Comparison of ENCODE assay signal across 17 cellular contexts in the genomic region with DNA sequence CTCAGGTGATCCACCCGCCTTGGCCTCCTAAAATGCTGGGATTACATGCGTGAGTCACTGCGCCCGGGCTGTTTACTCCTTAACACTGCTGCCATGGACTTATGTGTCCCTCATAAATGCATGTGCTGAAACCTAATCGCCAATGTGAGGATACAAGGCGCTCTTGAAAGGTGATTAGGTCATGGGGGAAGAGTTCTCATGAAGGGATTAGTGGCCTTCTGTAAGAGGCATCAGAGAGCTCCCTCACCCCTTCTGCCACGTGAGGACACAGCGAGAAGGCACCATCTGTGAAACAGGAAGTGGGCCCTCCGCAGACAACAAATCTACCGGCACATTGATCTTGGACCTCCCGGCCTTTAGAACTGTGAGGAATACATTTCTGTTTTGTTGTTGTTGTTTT. TPM values are rescaled to one million over a fixed set of nuclear protein-coding genes. Genes with fewer than 3 reads are reported as not detected.
DNase-seq lines count a peak whose midpoint lies in the region; ATAC-seq and TF ChIP-seq lines count a peak whose summit lies in the region.
"Had no signal": no experiment of that assay in that cellular context is flagged by ENCODE, and none has a peak within 500 bp of the region (broad histone marks: within the 10 kb centered on the region; RNA-seq: fewer than 3 reads in every experiment).

No MANE protein-coding gene starts in this region.

- no peak for TF ChIP-seq RAD21 in IMR-90 (IDR thresholded peaks at IDR 0.05; ENCODE audit: low read length)

- no peak overlapping the region for H3K56ac ChIP-seq in IMR-90 (ENCODE audit: extremely low read depth, insufficient read depth, low read length)

- H3K4me3 Mint-ChIP-seq in activated T-helper 2 cell treated with anti-CD3 and anti-CD28 coated beads, Interferon-gamma antibody, Interleukin-2, Interleukin-4, amounts not matched to agents 10 μg/mL and 5 μg/mL and 100 μg/mL, durations not matched to agents 14 hours and 24 hours and 36 hours (ENCODE audit: low read depth): no peak overlapping the region
- H3K4me3 Mint-ChIP-seq: activated naive CD4-positive, alpha-beta T cell treated with anti-CD3 and anti-CD28 coated beads for 36 hours; brain; mesothelial cell of epicardium; WTC11 had no signal

- H2BK5ac ChIP-seq in IMR-90 (ENCODE audit: low read depth, low read length, poor library complexity, severe bottlenecking): no peak overlapping the region

- H4K91ac ChIP-seq in IMR-90 (ENCODE audit: insufficient read depth, low read depth, low read length): no peak overlapping the region

- in situ Hi-C loops in IMR-90 (cut with MboI; ENCODE audit: low sequenced_read_pairs): no loop called here

- no peaks in the 10 kb centered on the region for H3K27me3 Mint-ChIP-seq in activated T-helper 2 cell treated with anti-CD3 and anti-CD28 coated beads, Interferon-gamma antibody, Interleukin-2, Interleukin-4, amounts not matched to agents 10 μg/mL and 5 μg/mL and 100 μg/mL, durations not matched to agents 14 hours and 24 hours and 36 hours (ENCODE audit: low read depth)
- H3K27me3 Mint-ChIP-seq: brain had no signal

- intact Hi-C loops in IMR-90 (cut with micrococcal nuclease) (no loop called here), psoas muscle (cut with DNase I) (loop anchor here in 1 of 2 donors (5.0 kb wide), 1 partner anchor 49 kb away; no protein-coding TSS in a partner anchor)
- intact Hi-C loops in activated T-helper 2 cell treated with anti-CD3 and anti-CD28 coated beads, Interferon-gamma antibody, Interleukin-2, Interleukin-4, amounts not matched to agents 10 μg/mL and 5 μg/mL and 100 μg/mL, durations not matched to agents 14 hours and 24 hours and 36 hours (cut with micrococcal nuclease): no loop called here

- no peak overlapping the region for H4K8ac ChIP-seq in IMR-90 (ENCODE audit: low read depth in 2 of 2, low read length in 2 of 2)

- H3K4me1 Mint-ChIP-seq in activated T-helper 2 cell treated with anti-CD3 and anti-CD28 coated beads, Interferon-gamma antibody, Interleukin-2, Interleukin-4, amounts not matched to agents 10 μg/mL and 5 μg/mL and 100 μg/mL, durations not matched to agents 14 hours and 24 hours and 36 hours (ENCODE audit: low read depth): peaks cover 41% of the 10 kb centered on the region

- H3K4me1 ChIP-seq in IMR-90 (ENCODE audit: control insufficient read depth, insufficient read depth, low read length) (peaks cover 35% of the 10 kb centered on the region), psoas muscle (peaks cover 5% of the 10 kb centered on the region)

- H3K14ac ChIP-seq in IMR-90 (replicated peaks; ENCODE audit: low read depth, low read length): no peak overlapping the region

- TF ChIP-seq CTCF in IMR-90 (conservative IDR thresholded peaks at IDR 0.05; ENCODE audit: low read depth, low read length): no peak
- no peak for TF ChIP-seq CTCF in VCaP (conservative IDR thresholded peaks at IDR 0.05)
- TF ChIP-seq CTCF in psoas muscle (IDR thresholded peaks at IDR 0.05): no peak

- H2BK15ac ChIP-seq in IMR-90 (ENCODE audit: low read depth, low read length): 0 out of 3 replicates have a peak overlapping the region, but pooled peaks have one; percentile 7

- no peak overlapping the region for H3K4me2 ChIP-seq in IMR-90 (ENCODE audit: low read depth, low read length)
- H3K4me2 ChIP-seq: BLaER1 had no signal

- peak overlapping the region; percentile 12 for H2AFZ ChIP-seq in IMR-90 (replicated peaks; ENCODE audit: low read length, poor library complexity)

- H4K5ac ChIP-seq in IMR-90 (ENCODE audit: low read depth, low read length): no peak overlapping the region

- H2AK5ac ChIP-seq in IMR-90 (ENCODE audit: low read depth, low read length): peak overlapping the region; percentile 20; the same call in 1 of the 2 replicates

- ATAC-seq in IMR-90 (ENCODE audit: low read depth): no peak
- ATAC-seq in psoas muscle: peak in 3 of 4 donors; percentile 47 to 69 (median 69)
- ATAC-seq: WTC11 had no signal

- peak overlapping the region; percentile 43; the same call in 1 of the 2 replicates for H3K4ac ChIP-seq in IMR-90 (ENCODE audit: low read depth, low read length)

- H3K79me1 ChIP-seq in IMR-90 (ENCODE audit: low read depth in 1 of 2, low read length in 2 of 2): peaks cover 0 to 13% of the 10 kb centered on the region in 2 experiments; a peak in 2 of 4 replicates

- H3K23ac ChIP-seq in IMR-90 (ENCODE audit: low read depth, low read length): no peak overlapping the region

- CTCF ChIA-PET in IMR-90 (lab: Yijun Ruan, JAX): interaction anchor here (1.0 kb wide), 1 partner anchor 38 kb away, joined by 3 read pairs; no protein-coding TSS in a partner anchor

- peak overlapping the region; percentile 12; the same call in 1 of the 2 replicates for H2BK20ac ChIP-seq in IMR-90 (ENCODE audit: low read depth, low read length)

- no peak overlapping the region for H3K9ac ChIP-seq in IMR-90 (ENCODE audit: low read depth, low read length)
- H3K9ac ChIP-seq: BLaER1 had no signal

- peak; percentile 77 for DNase-seq in DMS 273 (lab: John Stamatoyannopoulos, UW; ENCODE audit: unreplicated experiment)
- DNase-seq in IMR-90: no peak
- no peak for DNase-seq in psoas muscle
- DNase-seq in NCI-H2107 treated with DMSO at 0.1 percent for 48 hours (lab: John Stamatoyannopoulos, UW; ENCODE audit: unreplicated experiment): no peak
- no peak for DNase-seq in SW480 (ENCODE audit: low spot score)
- DNase-seq in activated T-helper 2 cell treated with anti-CD3 and anti-CD28 coated beads, Interferon-gamma antibody, Interleukin-2, Interleukin-4, amounts not matched to agents 10 μg/mL and 5 μg/mL and 100 μg/mL, durations not matched to agents 14 hours and 24 hours and 36 hours (ENCODE audit: low spot score): no peak
- DNase-seq: activated CD8-positive, alpha-beta memory T cell treated with anti-CD3 and anti-CD28 coated beads, Interleukin-2, amount 50 U/mL, for 48 hours; activated naive CD4-positive, alpha-beta T cell treated with anti-CD3 and anti-CD28 coated beads for 36 hours; effector memory CD4-positive, alpha-beta T cell; EL; NCI-H1092 had no signal

- no peak overlapping the region for H3K27ac ChIP-seq in IMR-90 (ENCODE audit: insufficient read depth, low read length)
- H3K27ac ChIP-seq in VCaP: peak overlapping the region; percentile 75
- peak overlapping the region; percentile 70 for H3K27ac ChIP-seq in psoas muscle
- H3K27ac ChIP-seq: BLaER1, neutrophil had no signal

- H3K36me3 Mint-ChIP-seq in activated T-helper 2 cell treated with anti-CD3 and anti-CD28 coated beads, Interferon-gamma antibody, Interleukin-2, Interleukin-4, amounts not matched to agents 10 μg/mL and 5 μg/mL and 100 μg/mL, durations not matched to agents 14 hours and 24 hours and 36 hours (ENCODE audit: low read depth): no peaks in the 10 kb centered on the region
- H3K36me3 Mint-ChIP-seq: brain, mesothelial cell of epicardium, WTC11 had no signal

- H3K36me3 ChIP-seq in IMR-90 (ENCODE audit: control insufficient read depth, insufficient read depth, low read length) (no peaks in the 10 kb centered on the region), psoas muscle (ENCODE audit: insufficient read depth in 1 of 2, low read depth in 1 of 2) (no peaks in the 10 kb centered on the region)
- H3K36me3 ChIP-seq: BLaER1, neutrophil had no signal

- peaks cover 29% of the 10 kb centered on the region for H3K9me1 ChIP-seq in IMR-90 (ENCODE audit: insufficient read depth, low read length)

- dilution Hi-C loops in IMR-90 (cut with HindIII; ENCODE audit: low sequenced_read_pairs, unreplicated experiment): no loop called here

- no peak overlapping the region for H2AK9ac ChIP-seq in IMR-90 (replicated peaks; ENCODE audit: low read depth, low read length, poor library complexity)

- H2BK120ac ChIP-seq in IMR-90 (ENCODE audit: low read depth, low read length): no peak overlapping the region

- no TSS peak for BruUV-seq in IMR-90 (replicated peaks; lab: Mats Ljungman, UMichigan)

- H3K4me3 ChIP-seq in IMR-90 (ENCODE audit: insufficient read depth, low read depth, low read length) (no peak overlapping the region), psoas muscle (no peak overlapping the region)
- H3K4me3 ChIP-seq: BLaER1 had no signal

- H3K9me3 Mint-ChIP-seq in activated T-helper 2 cell treated with anti-CD3 and anti-CD28 coated beads, Interferon-gamma antibody, Interleukin-2, Interleukin-4, amounts not matched to agents 10 μg/mL and 5 μg/mL and 100 μg/mL, durations not matched to agents 14 hours and 24 hours and 36 hours: no peaks in the 10 kb centered on the region
- H3K9me3 Mint-ChIP-seq: activated naive CD4-positive, alpha-beta T cell treated with anti-CD3 and anti-CD28 coated beads for 36 hours; brain; mesothelial cell of epicardium; WTC11 had no signal

- H3K18ac ChIP-seq in IMR-90 (ENCODE audit: low read depth, low read length): no peak overlapping the region

- 100% methylated on average over 2 of the region's 11 CpGs; no CpG with 5 or more reads in 1 of the 2 experiments for WGBS in IMR-90 (ENCODE audit: extremely low coverage in 2 of 2, insufficient read length in 1 of 2), 2 experiments
- 73 to 77% (median 73%) methylated on average over 11 of the region's 11 CpGs for WGBS in psoas muscle, 3 donors

- no peaks in the 10 kb centered on the region for H4K20me1 ChIP-seq in IMR-90 (ENCODE audit: insufficient read depth, low read length)
- H4K20me1 ChIP-seq: BLaER1 had no signal

- POLR2A ChIA-PET in IMR-90 (lab: Charles Lee; ENCODE audit: unreplicated experiment): no interaction called here

- TF ChIP-seq POLR2A in IMR-90 (IDR thresholded peaks at IDR 0.05; ENCODE audit: low read depth, low read length): no peak

- H3K27ac Mint-ChIP-seq in activated T-helper 2 cell treated with anti-CD3 and anti-CD28 coated beads, Interferon-gamma antibody, Interleukin-2, Interleukin-4, amounts not matched to agents 10 μg/mL and 5 μg/mL and 100 μg/mL, durations not matched to agents 14 hours and 24 hours and 36 hours: no peak overlapping the region
- H3K27ac Mint-ChIP-seq: activated naive CD4-positive, alpha-beta T cell treated with anti-CD3 and anti-CD28 coated beads for 36 hours; brain; mesothelial cell of epicardium; WTC11 had no signal

- H3K9me3 ChIP-seq in IMR-90 (ENCODE audit: control insufficient read depth, insufficient read depth, low read length) (no peaks in the 10 kb centered on the region), psoas muscle (no peaks in the 10 kb centered on the region)
- H3K9me3 ChIP-seq: BLaER1, neutrophil had no signal

- H3K27me3 ChIP-seq in IMR-90 (ENCODE audit: control insufficient read depth, insufficient read depth, low read length): no peaks in the 10 kb centered on the region
- no peaks in the 10 kb centered on the region for H3K27me3 ChIP-seq in psoas muscle (ENCODE audit: insufficient read depth in 3 of 3, low read length in 2 of 3)
- H3K27me3 ChIP-seq: BLaER1, neutrophil had no signal

RNA-seq across cellular contexts. Expression of a gene that starts 19.1 kb away (rescaled TPM):
- total RNA-seq in IMR-90 (2012; rRNA removed): 11.1 and 15.0 TPM in 2 replicates
- polyA plus RNA-seq in IMR-90 (2012; rRNA removed): 9.2 and 10.1 TPM in 2 replicates
- 5.2 and 16.1 TPM in 2 replicates for polyA plus RNA-seq in IMR-90 (2012; cell fraction: cytosol; rRNA removed)
- polyA plus RNA-seq in IMR-90 (2012; cell fraction: nucleus; rRNA removed; ENCODE audit: low replicate concordance): 6.1 and 13.7 TPM in 2 replicates
- total RNA-seq in psoas muscle: 10 to 100 TPM; 14.8 to 17.9 (median 17.0) TPM
- 1 to 10 TPM; 4.7 to 9.9 (median 8.2) TPM for polyA plus RNA-seq in psoas muscle
- total RNA-seq in activated T-helper 2 cell treated with anti-CD3 and anti-CD28 coated beads, Interferon-gamma antibody, Interleukin-2, Interleukin-4, amounts not matched to agents 10 μg/mL and 5 μg/mL and 100 μg/mL, durations not matched to agents 14 hours and 24 hours and 36 hours: 44.4 and 48.0 TPM in 2 replicates

RNA-seq across cellular contexts. Expression of a gene that starts 35.1 kb away (rescaled TPM):
- not detected in 2 replicates for total RNA-seq in IMR-90 (2012; rRNA removed)
- not detected in 2 replicates for polyA plus RNA-seq in IMR-90 (2012; rRNA removed)
- 0.05 and 0.57 TPM in 2 replicates for polyA plus RNA-seq in IMR-90 (2012; cell fraction: cytosol; rRNA removed)
- polyA plus RNA-seq in IMR-90 (2012; cell fraction: nucleus; rRNA removed; ENCODE audit: low replicate concordance): 0.22 and 0.24 TPM in 2 replicates
- under 1 TPM; 0.08 to 0.58 (median 0.45) TPM for total RNA-seq in psoas muscle
- under 1 TPM; 0.25 to 0.55 (median 0.30) TPM for polyA plus RNA-seq in psoas muscle
- total RNA-seq in activated T-helper 2 cell treated with anti-CD3 and anti-CD28 coated beads, Interferon-gamma antibody, Interleukin-2, Interleukin-4, amounts not matched to agents 10 μg/mL and 5 μg/mL and 100 μg/mL, durations not matched to agents 14 hours and 24 hours and 36 hours: 0.34 and 0.57 TPM in 2 replicates
- total RNA-seq: activated naive CD4-positive, alpha-beta T cell treated with anti-CD3 and anti-CD28 coated beads for 36 hours had no signal
